Comparison of ENCODE assay signal across 1 cellular context in the genomic region with DNA sequence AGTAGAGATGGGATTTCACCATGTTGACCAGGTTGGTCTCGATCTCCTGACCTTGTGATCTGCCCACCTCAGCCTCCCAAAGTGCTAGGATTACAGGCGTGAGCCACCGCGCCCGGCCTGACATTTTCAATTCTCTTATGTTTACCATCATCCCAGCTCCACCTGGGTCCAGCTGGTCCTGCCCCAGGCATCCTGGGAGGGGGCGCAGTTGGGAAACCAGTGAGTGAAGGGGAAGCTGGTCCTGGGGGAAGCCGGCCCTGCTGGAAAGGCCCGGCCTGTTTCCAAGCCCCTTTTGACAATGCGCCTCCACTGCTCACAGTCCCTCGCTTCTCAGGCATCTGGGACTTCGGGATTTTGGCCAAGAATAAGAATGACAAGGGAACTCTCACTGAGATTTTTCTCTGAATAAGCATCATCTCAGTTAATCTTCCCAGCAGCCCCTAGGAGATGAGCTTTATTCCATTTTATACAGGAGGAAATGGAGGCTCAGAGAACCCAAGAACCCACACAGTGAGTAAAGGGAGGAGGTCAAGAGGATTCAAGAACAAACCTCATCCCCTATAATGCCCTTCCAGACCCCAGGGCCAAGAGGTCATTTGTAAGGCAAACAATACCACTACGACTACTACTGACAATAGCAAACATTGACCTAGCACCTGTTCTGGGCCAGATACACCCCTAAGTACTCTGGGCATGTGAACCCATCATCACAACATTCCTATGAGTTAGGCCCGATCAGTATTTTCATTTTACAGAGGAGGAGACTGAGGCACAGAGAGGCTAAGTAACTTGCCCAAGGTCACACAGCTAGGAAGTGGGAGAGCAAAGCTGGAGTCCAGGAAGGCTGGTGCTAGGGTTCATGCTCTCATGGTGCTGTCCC.
TF ChIP-seq lines count a peak whose summit lies in the region.

No MANE protein-coding gene starts in this region.

TF ChIP-seq in HepG2, 621 proteins besides CTCF, POLR2A, EP300 and RAD21 (continued from another document and continues in another):
- TF ChIP-seq, protein P1, sequence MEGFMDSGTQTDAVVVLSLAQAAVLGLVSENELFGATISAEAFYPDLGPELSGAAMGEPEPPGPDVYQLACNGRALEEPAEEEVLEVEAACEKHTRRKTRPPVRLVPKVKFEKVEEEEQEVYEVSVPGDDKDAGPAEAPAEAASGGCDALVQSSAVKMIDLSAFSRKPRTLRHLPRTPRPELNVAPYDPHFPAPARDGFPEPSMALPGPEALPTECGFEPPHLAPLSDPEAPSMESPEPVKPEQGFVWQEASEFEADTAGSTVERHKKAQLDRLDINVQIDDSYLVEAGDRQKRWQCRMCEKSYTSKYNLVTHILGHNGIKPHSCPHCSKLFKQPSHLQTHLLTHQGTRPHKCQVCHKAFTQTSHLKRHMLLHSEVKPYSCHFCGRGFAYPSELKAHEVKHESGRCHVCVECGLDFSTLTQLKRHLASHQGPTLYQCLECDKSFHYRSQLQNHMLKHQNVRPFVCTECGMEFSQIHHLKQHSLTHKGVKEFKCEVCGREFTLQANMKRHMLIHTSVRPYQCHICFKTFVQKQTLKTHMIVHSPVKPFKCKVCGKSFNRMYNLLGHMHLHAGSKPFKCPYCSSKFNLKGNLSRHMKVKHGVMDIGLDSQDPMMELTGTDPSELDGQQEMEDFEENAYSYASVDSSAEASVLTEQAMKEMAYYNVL (CRISPR knock-in tag; IDR thresholded peaks at IDR 0.05; ENCODE audit: borderline replicate concordance) = no peak
- TF ChIP-seq ETV6 (CRISPR knock-in tag; conservative IDR thresholded peaks at IDR 0.05) (no peak), FOXK1 (CRISPR knock-in tag; IDR thresholded peaks at IDR 0.05; ENCODE audit: borderline replicate concordance, low read depth) (no peak), ZNF30 (CRISPR knock-in tag; IDR thresholded peaks at IDR 0.05) (no peak), SP2 (CRISPR knock-in tag; IDR thresholded peaks at IDR 0.05) (no peak), ZNF34 (CRISPR knock-in tag; IDR thresholded peaks at IDR 0.05; ENCODE audit: borderline replicate concordance) (no peak), GATAD1 (CRISPR knock-in tag; IDR thresholded peaks at IDR 0.05) (no peak), NR2F1 (CRISPR knock-in tag; IDR thresholded peaks at IDR 0.05) (peak; percentile 80 to 85), PRMT3 (CRISPR knock-in tag; IDR thresholded peaks at IDR 0.05; ENCODE audit: borderline replicate concordance, low read depth) (no peak), KDM5A (IDR thresholded peaks at IDR 0.05; ENCODE audit: borderline replicate concordance, low read length) (no peak), HOXA7 (CRISPR knock-in tag; IDR thresholded peaks at IDR 0.05) (no peak), ZFP1 (CRISPR knock-in tag; IDR thresholded peaks at IDR 0.05) (no peak), ZNF816 (CRISPR knock-in tag; IDR thresholded peaks at IDR 0.05; ENCODE audit: borderline replicate concordance) (no peak), BCL6 (CRISPR knock-in tag; IDR thresholded peaks at IDR 0.05) (peak; percentile 55; the same call in 1 of the 2 replicates), TBX2 (CRISPR knock-in tag; IDR thresholded peaks at IDR 0.05; ENCODE audit: borderline replicate concordance) (no peak; the same call in 1 of the 2 replicates), ZNF644 (CRISPR knock-in tag; IDR thresholded peaks at IDR 0.05; ENCODE audit: low read depth) (no peak), IKZF1 (IDR thresholded peaks at IDR 0.05) (no peak), SP5 (CRISPR knock-in tag; IDR thresholded peaks at IDR 0.05; ENCODE audit: borderline replicate concordance, low read depth) (no peak), MAFK (conservative IDR thresholded peaks at IDR 0.05 in 1 of 2, IDR thresholded peaks at IDR 0.05 in 1 of 2; ENCODE audit: low read length in 2 of 2) (no peak), KLF13 (CRISPR knock-in tag; IDR thresholded peaks at IDR 0.05) (no peak), XBP1 (CRISPR knock-in tag; IDR thresholded peaks at IDR 0.05) (no peak), MEIS1 (CRISPR knock-in tag; IDR thresholded peaks at IDR 0.05; ENCODE audit: borderline replicate concordance) (0 out of 2 replicates have a peak, but pooled peaks have one; percentile 7), ZNF562 (CRISPR knock-in tag; IDR thresholded peaks at IDR 0.05; ENCODE audit: borderline replicate concordance) (no peak), ZSCAN29 (CRISPR knock-in tag; conservative IDR thresholded peaks at IDR 0.05) (no peak), ATM (IDR thresholded peaks at IDR 0.05; ENCODE audit: borderline replicate concordance) (no peak)
- TF ChIP-seq, protein P2, sequence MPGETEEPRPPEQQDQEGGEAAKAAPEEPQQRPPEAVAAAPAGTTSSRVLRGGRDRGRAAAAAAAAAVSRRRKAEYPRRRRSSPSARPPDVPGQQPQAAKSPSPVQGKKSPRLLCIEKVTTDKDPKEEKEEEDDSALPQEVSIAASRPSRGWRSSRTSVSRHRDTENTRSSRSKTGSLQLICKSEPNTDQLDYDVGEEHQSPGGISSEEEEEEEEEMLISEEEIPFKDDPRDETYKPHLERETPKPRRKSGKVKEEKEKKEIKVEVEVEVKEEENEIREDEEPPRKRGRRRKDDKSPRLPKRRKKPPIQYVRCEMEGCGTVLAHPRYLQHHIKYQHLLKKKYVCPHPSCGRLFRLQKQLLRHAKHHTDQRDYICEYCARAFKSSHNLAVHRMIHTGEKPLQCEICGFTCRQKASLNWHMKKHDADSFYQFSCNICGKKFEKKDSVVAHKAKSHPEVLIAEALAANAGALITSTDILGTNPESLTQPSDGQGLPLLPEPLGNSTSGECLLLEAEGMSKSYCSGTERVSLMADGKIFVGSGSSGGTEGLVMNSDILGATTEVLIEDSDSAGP (CRISPR knock-in tag; IDR thresholded peaks at IDR 0.05; ENCODE audit: borderline replicate concordance) = no peak
- TF ChIP-seq, protein P3, sequence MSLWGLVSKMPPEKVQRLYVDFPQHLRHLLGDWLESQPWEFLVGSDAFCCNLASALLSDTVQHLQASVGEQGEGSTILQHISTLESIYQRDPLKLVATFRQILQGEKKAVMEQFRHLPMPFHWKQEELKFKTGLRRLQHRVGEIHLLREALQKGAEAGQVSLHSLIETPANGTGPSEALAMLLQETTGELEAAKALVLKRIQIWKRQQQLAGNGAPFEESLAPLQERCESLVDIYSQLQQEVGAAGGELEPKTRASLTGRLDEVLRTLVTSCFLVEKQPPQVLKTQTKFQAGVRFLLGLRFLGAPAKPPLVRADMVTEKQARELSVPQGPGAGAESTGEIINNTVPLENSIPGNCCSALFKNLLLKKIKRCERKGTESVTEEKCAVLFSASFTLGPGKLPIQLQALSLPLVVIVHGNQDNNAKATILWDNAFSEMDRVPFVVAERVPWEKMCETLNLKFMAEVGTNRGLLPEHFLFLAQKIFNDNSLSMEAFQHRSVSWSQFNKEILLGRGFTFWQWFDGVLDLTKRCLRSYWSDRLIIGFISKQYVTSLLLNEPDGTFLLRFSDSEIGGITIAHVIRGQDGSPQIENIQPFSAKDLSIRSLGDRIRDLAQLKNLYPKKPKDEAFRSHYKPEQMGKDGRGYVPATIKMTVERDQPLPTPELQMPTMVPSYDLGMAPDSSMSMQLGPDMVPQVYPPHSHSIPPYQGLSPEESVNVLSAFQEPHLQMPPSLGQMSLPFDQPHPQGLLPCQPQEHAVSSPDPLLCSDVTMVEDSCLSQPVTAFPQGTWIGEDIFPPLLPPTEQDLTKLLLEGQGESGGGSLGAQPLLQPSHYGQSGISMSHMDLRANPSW (CRISPR knock-in tag; IDR thresholded peaks at IDR 0.05; ENCODE audit: borderline replicate concordance) = no peak
- TF ChIP-seq, protein P4, sequence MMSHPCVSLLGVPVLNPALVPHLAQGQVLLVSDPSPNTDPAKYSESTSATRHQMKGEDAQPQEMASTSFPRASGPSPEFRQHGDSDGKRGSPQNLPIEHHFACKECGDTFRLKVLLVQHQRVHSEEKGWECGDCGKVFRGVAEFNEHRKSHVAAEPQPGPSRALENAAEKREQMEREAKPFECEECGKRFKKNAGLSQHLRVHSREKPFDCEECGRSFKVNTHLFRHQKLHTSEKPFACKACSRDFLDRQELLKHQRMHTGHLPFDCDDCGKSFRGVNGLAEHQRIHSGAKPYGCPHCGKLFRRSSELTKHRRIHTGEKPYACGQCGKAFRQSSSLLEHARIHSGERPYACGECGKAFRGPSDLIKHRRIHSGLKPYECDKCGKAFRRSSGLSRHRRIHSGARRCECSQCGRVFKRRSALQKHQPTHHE (CRISPR knock-in tag; IDR thresholded peaks at IDR 0.05; ENCODE audit: borderline replicate concordance) = no peak
- TF ChIP-seq, protein P5, sequence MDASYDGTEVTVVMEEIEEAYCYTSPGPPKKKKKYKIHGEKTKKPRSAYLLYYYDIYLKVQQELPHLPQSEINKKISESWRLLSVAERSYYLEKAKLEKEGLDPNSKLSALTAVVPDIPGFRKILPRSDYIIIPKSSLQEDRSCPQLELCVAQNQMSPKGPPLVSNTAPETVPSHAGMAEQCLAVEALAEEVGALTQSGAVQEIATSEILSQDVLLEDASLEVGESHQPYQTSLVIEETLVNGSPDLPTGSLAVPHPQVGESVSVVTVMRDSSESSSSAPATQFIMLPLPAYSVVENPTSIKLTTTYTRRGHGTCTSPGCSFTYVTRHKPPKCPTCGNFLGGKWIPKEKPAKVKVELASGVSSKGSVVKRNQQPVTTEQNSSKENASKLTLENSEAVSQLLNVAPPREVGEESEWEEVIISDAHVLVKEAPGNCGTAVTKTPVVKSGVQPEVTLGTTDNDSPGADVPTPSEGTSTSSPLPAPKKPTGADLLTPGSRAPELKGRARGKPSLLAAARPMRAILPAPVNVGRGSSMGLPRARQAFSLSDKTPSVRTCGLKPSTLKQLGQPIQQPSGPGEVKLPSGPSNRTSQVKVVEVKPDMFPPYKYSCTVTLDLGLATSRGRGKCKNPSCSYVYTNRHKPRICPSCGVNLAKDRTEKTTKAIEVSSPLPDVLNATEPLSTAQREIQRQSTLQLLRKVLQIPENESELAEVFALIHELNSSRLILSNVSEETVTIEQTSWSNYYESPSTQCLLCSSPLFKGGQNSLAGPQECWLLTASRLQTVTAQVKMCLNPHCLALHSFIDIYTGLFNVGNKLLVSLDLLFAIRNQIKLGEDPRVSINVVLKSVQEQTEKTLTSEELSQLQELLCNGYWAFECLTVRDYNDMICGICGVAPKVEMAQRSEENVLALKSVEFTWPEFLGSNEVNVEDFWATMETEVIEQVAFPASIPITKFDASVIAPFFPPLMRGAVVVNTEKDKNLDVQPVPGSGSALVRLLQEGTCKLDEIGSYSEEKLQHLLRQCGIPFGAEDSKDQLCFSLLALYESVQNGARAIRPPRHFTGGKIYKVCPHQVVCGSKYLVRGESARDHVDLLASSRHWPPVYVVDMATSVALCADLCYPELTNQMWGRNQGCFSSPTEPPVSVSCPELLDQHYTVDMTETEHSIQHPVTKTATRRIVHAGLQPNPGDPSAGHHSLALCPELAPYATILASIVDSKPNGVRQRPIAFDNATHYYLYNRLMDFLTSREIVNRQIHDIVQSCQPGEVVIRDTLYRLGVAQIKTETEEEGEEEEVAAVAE (CRISPR knock-in tag; IDR thresholded peaks at IDR 0.05; ENCODE audit: borderline replicate concordance) = no peak
- TF ChIP-seq, protein P6, sequence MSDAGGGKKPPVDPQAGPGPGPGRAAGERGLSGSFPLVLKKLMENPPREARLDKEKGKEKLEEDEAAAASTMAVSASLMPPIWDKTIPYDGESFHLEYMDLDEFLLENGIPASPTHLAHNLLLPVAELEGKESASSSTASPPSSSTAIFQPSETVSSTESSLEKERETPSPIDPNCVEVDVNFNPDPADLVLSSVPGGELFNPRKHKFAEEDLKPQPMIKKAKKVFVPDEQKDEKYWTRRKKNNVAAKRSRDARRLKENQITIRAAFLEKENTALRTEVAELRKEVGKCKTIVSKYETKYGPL (CRISPR knock-in tag; IDR thresholded peaks at IDR 0.05) = no peak
- TF ChIP-seq, protein P7, sequence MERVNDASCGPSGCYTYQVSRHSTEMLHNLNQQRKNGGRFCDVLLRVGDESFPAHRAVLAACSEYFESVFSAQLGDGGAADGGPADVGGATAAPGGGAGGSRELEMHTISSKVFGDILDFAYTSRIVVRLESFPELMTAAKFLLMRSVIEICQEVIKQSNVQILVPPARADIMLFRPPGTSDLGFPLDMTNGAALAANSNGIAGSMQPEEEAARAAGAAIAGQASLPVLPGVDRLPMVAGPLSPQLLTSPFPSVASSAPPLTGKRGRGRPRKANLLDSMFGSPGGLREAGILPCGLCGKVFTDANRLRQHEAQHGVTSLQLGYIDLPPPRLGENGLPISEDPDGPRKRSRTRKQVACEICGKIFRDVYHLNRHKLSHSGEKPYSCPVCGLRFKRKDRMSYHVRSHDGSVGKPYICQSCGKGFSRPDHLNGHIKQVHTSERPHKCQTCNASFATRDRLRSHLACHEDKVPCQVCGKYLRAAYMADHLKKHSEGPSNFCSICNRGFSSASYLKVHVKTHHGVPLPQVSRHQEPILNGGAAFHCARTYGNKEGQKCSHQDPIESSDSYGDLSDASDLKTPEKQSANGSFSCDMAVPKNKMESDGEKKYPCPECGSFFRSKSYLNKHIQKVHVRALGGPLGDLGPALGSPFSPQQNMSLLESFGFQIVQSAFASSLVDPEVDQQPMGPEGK (CRISPR knock-in tag; IDR thresholded peaks at IDR 0.05) = 0 out of 2 replicates have a peak, but pooled peaks have one; percentile 16
- TF ChIP-seq, protein P8, sequence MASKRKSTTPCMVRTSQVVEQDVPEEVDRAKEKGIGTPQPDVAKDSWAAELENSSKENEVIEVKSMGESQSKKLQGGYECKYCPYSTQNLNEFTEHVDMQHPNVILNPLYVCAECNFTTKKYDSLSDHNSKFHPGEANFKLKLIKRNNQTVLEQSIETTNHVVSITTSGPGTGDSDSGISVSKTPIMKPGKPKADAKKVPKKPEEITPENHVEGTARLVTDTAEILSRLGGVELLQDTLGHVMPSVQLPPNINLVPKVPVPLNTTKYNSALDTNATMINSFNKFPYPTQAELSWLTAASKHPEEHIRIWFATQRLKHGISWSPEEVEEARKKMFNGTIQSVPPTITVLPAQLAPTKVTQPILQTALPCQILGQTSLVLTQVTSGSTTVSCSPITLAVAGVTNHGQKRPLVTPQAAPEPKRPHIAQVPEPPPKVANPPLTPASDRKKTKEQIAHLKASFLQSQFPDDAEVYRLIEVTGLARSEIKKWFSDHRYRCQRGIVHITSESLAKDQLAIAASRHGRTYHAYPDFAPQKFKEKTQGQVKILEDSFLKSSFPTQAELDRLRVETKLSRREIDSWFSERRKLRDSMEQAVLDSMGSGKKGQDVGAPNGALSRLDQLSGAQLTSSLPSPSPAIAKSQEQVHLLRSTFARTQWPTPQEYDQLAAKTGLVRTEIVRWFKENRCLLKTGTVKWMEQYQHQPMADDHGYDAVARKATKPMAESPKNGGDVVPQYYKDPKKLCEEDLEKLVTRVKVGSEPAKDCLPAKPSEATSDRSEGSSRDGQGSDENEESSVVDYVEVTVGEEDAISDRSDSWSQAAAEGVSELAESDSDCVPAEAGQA (IDR thresholded peaks at IDR 0.05; ENCODE audit: low read depth) = no peak
- TF ChIP-seq, protein P8 (CRISPR knock-in tag; IDR thresholded peaks at IDR 0.05; ENCODE audit: borderline replicate concordance) = no peak
